ENCODE assay signal across 14 cellular contexts in the genomic region with DNA sequence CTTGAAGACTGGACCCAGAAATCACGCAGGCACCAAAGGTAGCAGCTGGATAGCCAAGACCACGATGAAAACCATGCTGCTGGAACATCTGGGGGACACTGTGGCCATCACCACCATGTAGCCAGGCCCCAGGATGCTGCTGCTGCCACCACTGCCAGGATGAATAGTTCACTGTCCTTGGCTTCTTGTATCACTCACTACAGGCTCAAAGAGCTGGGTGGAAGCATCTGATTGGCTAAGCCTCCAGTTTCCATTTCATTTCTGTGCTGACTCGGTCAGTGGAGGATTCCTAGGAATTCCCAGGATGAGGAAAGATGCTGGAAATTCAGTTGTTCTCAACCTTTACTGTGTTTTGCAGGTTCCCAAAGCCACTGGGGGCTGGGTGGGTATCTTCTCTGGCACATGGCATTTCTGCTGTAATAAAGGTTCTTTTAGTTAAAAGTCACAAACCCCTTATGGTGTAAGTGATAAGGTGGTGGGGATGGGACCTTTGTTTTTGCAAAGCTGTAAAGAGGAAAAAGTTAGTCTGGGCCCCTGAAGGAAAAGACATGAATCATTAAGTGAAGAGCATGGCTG. TPM values are rescaled to one million over a fixed set of nuclear protein-coding genes. Genes with fewer than 3 reads are reported as not detected.
DNase-seq lines count a peak whose midpoint lies in the region; ATAC-seq, FAIRE-seq and TF ChIP-seq lines count a peak whose summit lies in the region.
"Had no signal": no experiment of that assay in that cellular context is flagged by ENCODE, and none has a peak within 500 bp of the region (broad histone marks: within the 10 kb centered on the region; RNA-seq: fewer than 3 reads in every experiment).

No MANE protein-coding gene starts in this region.

- CTCF ChIA-PET in endothelial cell of umbilical vein (lab: Charles Lee) = interaction anchor here (0.8 to 1.3 kb wide), 3 partner anchors 9 to 273 kb away, joined by 3 to 4 read pairs (median 3); no protein-coding TSS in a partner anchor
- CTCF ChIA-PET in CD4-positive, alpha-beta T cell (lab: Charles Lee) = no interaction called here

- no peaks in the 10 kb centered on the region for H3K79me2 ChIP-seq in endothelial cell of umbilical vein (ENCODE audit: control insufficient read depth, insufficient read depth, low read length)

- H2AFZ ChIP-seq in endothelial cell of umbilical vein (ENCODE audit: low read depth, low read length) = no peak overlapping the region

- TF ChIP-seq POLR2A in endothelial cell of umbilical vein (IDR thresholded peaks at IDR 0.05; ENCODE audit: low read depth, low read length) = no peak
- TF ChIP-seq POLR2A in uterus (IDR thresholded peaks at IDR 0.05) = no peak

- no peaks in the 10 kb centered on the region for H3K9me1 ChIP-seq in endothelial cell of umbilical vein (replicated peaks; ENCODE audit: control insufficient read depth, extremely low read depth, insufficient read depth, low read length)

- no peak overlapping the region for H3K4me3 ChIP-seq in endothelial cell of umbilical vein (replicated peaks in 1 of 3; ENCODE audit: insufficient read depth in 1 of 3, low read depth in 1 of 3, low read length in 3 of 3)
- no peak overlapping the region for H3K4me3 ChIP-seq in uterus
- H3K4me3 ChIP-seq: cardiac muscle cell had no signal

- H3K27me3 ChIP-seq in endothelial cell of umbilical vein (ENCODE audit: control insufficient read depth in 2 of 2, insufficient read depth in 2 of 2, low read length in 2 of 2) (no peaks in the 10 kb centered on the region), uterus (no peaks in the 10 kb centered on the region)
- H3K27me3 ChIP-seq in CD4-positive, alpha-beta T cell (ENCODE audit: control insufficient read depth, insufficient read depth, low read length) = no peaks in the 10 kb centered on the region
- H3K27me3 ChIP-seq: cardiac muscle cell had no signal

- intact Hi-C loops in endothelial cell of umbilical vein (cut with micrococcal nuclease) (no loop called here), uterus (cut with DNase I; ENCODE audit: low total_unique reads) (no loop called here)
- intact Hi-C loops in CD4-positive, alpha-beta T cell (cut with DNase I, micrococcal nuclease) = no loop called here

- no peak for FAIRE-seq in endothelial cell of umbilical vein (lab: Jason Lieb, UNC)
- FAIRE-seq: H1 had no signal

- no peak for ATAC-seq in CD4-positive, alpha-beta T cell (ENCODE audit: poor library complexity)
- ATAC-seq: stimulated activated memory B cell treated with anti-CD40 and anti-IgM and Interleukin-4, amounts not matched to agents 10 μg/mL and 1 μg/mL and 100 μg/mL, for 72 hours had no signal

- H3K4me1 ChIP-seq in endothelial cell of umbilical vein (ENCODE audit: control insufficient read depth, extremely low read depth, insufficient read depth, low read length) (no peaks in the 10 kb centered on the region), uterus (no peaks in the 10 kb centered on the region)

- H4K20me1 ChIP-seq in endothelial cell of umbilical vein (replicated peaks; ENCODE audit: control insufficient read depth, extremely low read depth, insufficient read depth, low read length) = no peaks in the 10 kb centered on the region

- H3K36me3 ChIP-seq in endothelial cell of umbilical vein (ENCODE audit: control insufficient read depth in 2 of 2, extremely low read depth in 1 of 2, insufficient read depth in 2 of 2, low read length in 2 of 2) = no peaks in the 10 kb centered on the region
- no peaks in the 10 kb centered on the region for H3K36me3 ChIP-seq in uterus
- H3K36me3 ChIP-seq: cardiac muscle cell had no signal

- no peak overlapping the region for H3K9ac ChIP-seq in endothelial cell of umbilical vein (replicated peaks; ENCODE audit: extremely low read depth, insufficient read depth, low read length)

- no TSS peak for BruUV-seq in endothelial cell of umbilical vein (replicated peaks; lab: Mats Ljungman, UMichigan)

- H3K9me3 ChIP-seq in endothelial cell of umbilical vein (replicated peaks; ENCODE audit: control insufficient read depth, insufficient read depth, low read length) (no peaks in the 10 kb centered on the region), uterus (no peaks in the 10 kb centered on the region)
- H3K9me3 ChIP-seq in CD4-positive, alpha-beta T cell (ENCODE audit: control insufficient read depth, low read length) = no peaks in the 10 kb centered on the region

- DNase-seq in Daoy (ENCODE audit: low read depth) (peak; percentile 71), LHCN-M2 (ENCODE audit: low read depth) (peak; percentile 68), endothelial cell of umbilical vein (ENCODE audit: low read depth, low spot score) (peak; percentile 48), osteocyte (ENCODE audit: extremely low spot score, unreplicated experiment) (peak; percentile 70), activated gamma-delta T cell (lab: John Stamatoyannopoulos, UW) (no peak), uterus (no peak), midbrain (lab: John Stamatoyannopoulos, UW) (no peak)
- no peak for DNase-seq in CD4-positive, alpha-beta T cell
- DNase-seq: NCI-H82; stimulated activated CD4-positive, alpha-beta T cell treated with anti-CD3 and anti-CD28 coated beads, Interleukin-12 subunit alpha, Interleukin-12 subunit beta, amount 100 ng/mL, for 4 hours had no signal

- peak overlapping the region; percentile 54 for H3K27ac Mint-ChIP-seq in osteocyte (ENCODE audit: unreplicated experiment)
- no peak overlapping the region for H3K27ac Mint-ChIP-seq in CD4-positive, alpha-beta T cell
- H3K27ac Mint-ChIP-seq: stimulated activated memory B cell treated with anti-CD40 and anti-IgM and Interleukin-4, amounts not matched to agents 10 μg/mL and 1 μg/mL and 100 μg/mL, for 72 hours; T-helper 1 cell treated with Interleukin-12 subunit alpha and Interleukin-12 subunit beta and Interleukin-4 antibody, amounts not matched to agents 30 μg/mL and 1 μg/mL, for 36 hours had no signal

- peaks cover 4% of the 10 kb centered on the region for H3K36me3 Mint-ChIP-seq in osteocyte (ENCODE audit: unreplicated experiment)
- H3K36me3 Mint-ChIP-seq in CD4-positive, alpha-beta T cell (ENCODE audit: low read depth) = no peaks in the 10 kb centered on the region
- H3K36me3 Mint-ChIP-seq: stimulated activated memory B cell treated with anti-CD40 and anti-IgM and Interleukin-4, amounts not matched to agents 10 μg/mL and 1 μg/mL and 100 μg/mL, for 72 hours had no signal

- H3K4me2 ChIP-seq in endothelial cell of umbilical vein (ENCODE audit: insufficient read depth, low read length) = no peak overlapping the region

- TF ChIP-seq CTCF in endothelial cell of umbilical vein (IDR thresholded peaks at IDR 0.05; ENCODE audit: extremely low read depth in 1 of 2, insufficient read depth in 1 of 2, low read depth in 1 of 2, low read length in 2 of 2) (no peak), osteocyte (IDR thresholded peaks at IDR 0.05) (no peak), uterus (IDR thresholded peaks at IDR 0.05) (no peak)
- TF ChIP-seq CTCF in CD4-positive, alpha-beta T cell (IDR thresholded peaks at IDR 0.05) = no peak

- peaks cover 9% of the 10 kb centered on the region for H3K27me3 Mint-ChIP-seq in osteocyte (ENCODE audit: unreplicated experiment)
- peaks cover 16% of the 10 kb centered on the region for H3K27me3 Mint-ChIP-seq in CD4-positive, alpha-beta T cell

- no peak overlapping the region for H3K4me3 Mint-ChIP-seq in osteocyte (ENCODE audit: unreplicated experiment)
- H3K4me3 Mint-ChIP-seq in CD4-positive, alpha-beta T cell = no peak overlapping the region
- H3K4me3 Mint-ChIP-seq: stimulated activated memory B cell treated with anti-CD40 and anti-IgM and Interleukin-4, amounts not matched to agents 10 μg/mL and 1 μg/mL and 100 μg/mL, for 72 hours; T-helper 1 cell treated with Interleukin-12 subunit alpha and Interleukin-12 subunit beta and Interleukin-4 antibody, amounts not matched to agents 30 μg/mL and 1 μg/mL, for 36 hours had no signal

- POLR2A ChIA-PET in endothelial cell of umbilical vein (lab: Charles Lee) = no interaction called here
- POLR2A ChIA-PET in CD4-positive, alpha-beta T cell (lab: Charles Lee) = no interaction called here

- H3K9me3 Mint-ChIP-seq in osteocyte (ENCODE audit: unreplicated experiment) = peaks cover 13% of the 10 kb centered on the region
- H3K9me3 Mint-ChIP-seq in CD4-positive, alpha-beta T cell = peaks cover 2% of the 10 kb centered on the region

- dilution Hi-C loops in endothelial cell of umbilical vein (cut with MboI; ENCODE audit: extremely low pct_ligation_motif_present, low sequenced_read_pairs) = no loop called here

- H3K27ac ChIP-seq in endothelial cell of umbilical vein (ENCODE audit: insufficient read depth, low read depth, low read length) (no peak overlapping the region), uterus (no peak overlapping the region)
- no peak overlapping the region for H3K27ac ChIP-seq in CD4-positive, alpha-beta T cell (ENCODE audit: low read depth, low read length)

- peaks cover 8% of the 10 kb centered on the region for H3K4me1 Mint-ChIP-seq in osteocyte (ENCODE audit: unreplicated experiment)
- H3K4me1 Mint-ChIP-seq in CD4-positive, alpha-beta T cell (ENCODE audit: low read depth) = no peaks in the 10 kb centered on the region

TF ChIP-seq in endothelial cell of umbilical vein, 7 proteins besides CTCF, POLR2A, EP300 and RAD21 (continues in another document):
- no peak for TF ChIP-seq MAX (IDR thresholded peaks at IDR 0.05; ENCODE audit: insufficient read depth, insufficient read length)
- no peak for TF ChIP-seq POLR2AphosphoS5 (IDR thresholded peaks at IDR 0.05; ENCODE audit: insufficient read depth, low read depth, low read length)
- TF ChIP-seq JUN (IDR thresholded peaks at IDR 0.05; ENCODE audit: borderline replicate concordance, insufficient read depth, insufficient read length, low read depth) = no peak
- TF ChIP-seq MYC (IDR thresholded peaks at IDR 0.05; ENCODE audit: low read depth, low read length) = no peak
- no peak for TF ChIP-seq EZH2 (IDR thresholded peaks at IDR 0.05; ENCODE audit: borderline replicate concordance, low read depth, low read length, severe bottlenecking)

RNA-seq across cellular contexts. Expression of gene SMOX, which starts 57.8 kb away (rescaled TPM):
- total RNA-seq in Daoy (2014; rRNA removed; shearing (Covaris generic)) = 35.8 and 37.6 TPM in 2 replicates
- 15.6 and 16.7 TPM in 2 replicates for total RNA-seq in LHCN-M2 (2014; rRNA removed)
- 5.8 TPM for polyA plus RNA-seq in LHCN-M2 (2012)
- 13.7 and 21.8 TPM in 2 replicates for total RNA-seq in endothelial cell of umbilical vein
- polyA plus RNA-seq in endothelial cell of umbilical vein = 14.1 and 15.3 TPM in 2 replicates
- 9.7 and 10.5 TPM in 2 replicates for polyA plus RNA-seq in endothelial cell of umbilical vein (2011; cell fraction: cytosol; rRNA removed)
- polyA plus RNA-seq in endothelial cell of umbilical vein (2011; cell fraction: nucleus; rRNA removed) = 7.6 and 11.4 TPM in 2 replicates
- 25.1 and 26.9 TPM in 2 replicates for polyA plus RNA-seq in endothelial cell of umbilical vein (2012)
- 3.0 and 3.2 TPM in 2 replicates for polyA minus RNA-seq in endothelial cell of umbilical vein
- 16.9 TPM for polyA minus RNA-seq in endothelial cell of umbilical vein (2011; cell fraction: cytosol; rRNA and poly(A)+ RNA removed)
- polyA minus RNA-seq in endothelial cell of umbilical vein (2011; cell fraction: nucleus; rRNA and poly(A)+ RNA removed) = 2.8 and 5.3 TPM in 2 replicates
- 14.5 and 14.8 TPM in 2 replicates for total RNA-seq in osteocyte
- 1 to 10 TPM; 1.0 to 2.4 TPM for total RNA-seq in CD4-positive, alpha-beta T cell
- 10 to 100 TPM in 3 of 4 donors, 1 to 10 TPM in 1; 1.0 to 16.2 (median 12.8) TPM for total RNA-seq in uterus

Comparison
In these comparisons a context has a peak if more than half of its experiments do, and no peak if none do; other contexts are left out.
1. DNase-seq: peak in Daoy (single experiment), LHCN-M2 (single experiment), endothelial cell of umbilical vein (single experiment) and osteocyte (single experiment); none in activated gamma-delta T cell (single experiment), CD4-positive, alpha-beta T cell (0 of 10), uterus (0 of 2) and midbrain (single experiment).